In genomic region chr2:105872142-105872728, GRCh38 we compare ENCODE assay signal across 12 cellular contexts.
DNase-seq lines count a peak whose midpoint lies in the region; ATAC-seq and TF ChIP-seq lines count a peak whose summit lies in the region.
"Had no signal": no experiment of that assay in that cellular context is flagged by ENCODE, and none has a peak within 500 bp of the region (broad histone marks: within the 10 kb centered on the region; RNA-seq: fewer than 3 reads in every experiment).

No MANE protein-coding gene starts in this region.

- no peaks in the 10 kb centered on the region for H3K27me3 Mint-ChIP-seq in activated T-cell treated with anti-CD3 and anti-CD28 coated beads, Interleukin-2, amount 50 U/mL, for 24 hours

- H3K4me3 ChIP-seq in spleen = no peak overlapping the region
- H3K4me3 ChIP-seq in SJCRH30 = no peak overlapping the region
- H3K4me3 ChIP-seq: PC-9, tibial nerve had no signal

- H3K4me3 Mint-ChIP-seq in activated T-cell treated with anti-CD3 and anti-CD28 coated beads, Interleukin-2, amount 50 U/mL, for 24 hours = peak overlapping the region; percentile 51

- peaks cover 98% of the 10 kb centered on the region for H3K4me1 Mint-ChIP-seq in activated T-cell treated with anti-CD3 and anti-CD28 coated beads, Interleukin-2, amount 50 U/mL, for 24 hours (ENCODE audit: low read depth)

- intact Hi-C loops in spleen (cut with DNase I; ENCODE audit: low total_unique reads) = no loop called here

- H3K27ac Mint-ChIP-seq in activated T-cell treated with anti-CD3 and anti-CD28 coated beads, Interleukin-2, amount 50 U/mL, for 24 hours = peak overlapping the region; percentile 91

- H3K4me1 ChIP-seq in spleen (peaks cover 39 to 100% (median 84%) of the 10 kb centered on the region in 6 donors), SJCRH30 (peaks cover 39% of the 10 kb centered on the region)

- H3K27me3 ChIP-seq in spleen (replicated peaks in 1 of 7) (no peaks in the 10 kb centered on the region), SJCRH30 (no peaks in the 10 kb centered on the region)
- H3K27me3 ChIP-seq: tibial nerve had no signal

- H3K36me3 ChIP-seq in spleen (peaks cover 0 to 58% (median 0%) of the 10 kb centered on the region in 6 donors), SJCRH30 (no peaks in the 10 kb centered on the region)
- H3K36me3 ChIP-seq: tibial nerve had no signal

- H3K9me3 ChIP-seq in spleen (no peaks in the 10 kb centered on the region), SJCRH30 (replicated peaks) (no peaks in the 10 kb centered on the region)
- H3K9me3 ChIP-seq: tibial nerve had no signal

- no peak for DNase-seq in activated T-cell treated with anti-CD3 and anti-CD28 coated beads, Interleukin-2, amount 50 U/mL, for 24 hours
- DNase-seq in activated T-cell treated with anti-CD3 and anti-CD28 coated beads for 4 hours (no peak), spleen (peak; percentile 79), SJCRH30 (no peak), erythroblast (lab: John Stamatoyannopoulos, UW) (no peak), NCI-H1417 (lab: John Stamatoyannopoulos, UW) (no peak)
- peak; percentile 22 for DNase-seq in central memory CD4-positive, alpha-beta T cell
- DNase-seq: DMS53, PC-9 had no signal

- peaks cover 87% of the 10 kb centered on the region for H3K36me3 Mint-ChIP-seq in activated T-cell treated with anti-CD3 and anti-CD28 coated beads, Interleukin-2, amount 50 U/mL, for 24 hours (ENCODE audit: low read depth)

- no peak for TF ChIP-seq CTCF in spleen (IDR thresholded peaks at IDR 0.05 in 8 of 11, conservative IDR thresholded peaks at IDR 0.05 in 3 of 11)

- no peaks in the 10 kb centered on the region for H3K9me3 Mint-ChIP-seq in activated T-cell treated with anti-CD3 and anti-CD28 coated beads, Interleukin-2, amount 50 U/mL, for 24 hours

- WGBS in spleen, 5 donors = 70 to 82% (median 74%) methylated on average over 14 of the region's 14 CpGs

- peak; percentile 28 for ATAC-seq in GM21576 (IDR thresholded peaks at IDR 0.05; ENCODE audit: unreplicated experiment)

- no peak for TF ChIP-seq POLR2A in spleen (IDR thresholded peaks at IDR 0.05)
- no peak for TF ChIP-seq POLR2A in erythroblast (IDR thresholded peaks at IDR 0.05; ENCODE audit: low read length)

- H3K27ac ChIP-seq in spleen (peak overlapping the region in 5 of 8 donors; percentile 1 to 66 (median 42)), SJCRH30 (no peak overlapping the region)
- H3K27ac ChIP-seq: HL-60, PC-9, tibial nerve had no signal

Comparison
In these comparisons a context has a peak if more than half of its experiments do, and no peak if none do; other contexts are left out.
1. DNase-seq: peak in central memory CD4-positive, alpha-beta T cell (single experiment) and spleen (single experiment); none in activated T-cell treated with anti-CD3 and anti-CD28 coated beads, Interleukin-2, amount 50 U/mL, for 24 hours (single experiment), activated T-cell treated with anti-CD3 and anti-CD28 coated beads for 4 hours (single experiment), SJCRH30 (0 of 2), erythroblast (0 of 2) and NCI-H1417 (0 of 3).